1 cellular context compared by ENCODE assay signal in genomic region chr3:113254171-113254947, GRCh38.
TF ChIP-seq lines count a peak whose summit lies in the region.

No MANE protein-coding gene starts in this region.

TF ChIP-seq in HepG2, 621 proteins besides CTCF, POLR2A, EP300 and RAD21:
- TF ChIP-seq ZNF749 (CRISPR knock-in tag; IDR thresholded peaks at IDR 0.05; ENCODE audit: borderline replicate concordance), result no peak
- no peak for TF ChIP-seq ZSCAN25 (CRISPR knock-in tag; IDR thresholded peaks at IDR 0.05)
- TF ChIP-seq PRDM10 (CRISPR knock-in tag; IDR thresholded peaks at IDR 0.05; ENCODE audit: low read depth), result no peak
- no peak for TF ChIP-seq MAZ (IDR thresholded peaks at IDR 0.05; ENCODE audit: borderline replicate concordance, low read depth, low read length)
- no peak for TF ChIP-seq MAZ (CRISPR knock-in tag; IDR thresholded peaks at IDR 0.05; ENCODE audit: low read depth)
- TF ChIP-seq ISL2 (CRISPR knock-in tag; IDR thresholded peaks at IDR 0.05), result no peak
- TF ChIP-seq ZNF740 (CRISPR knock-in tag; IDR thresholded peaks at IDR 0.05), result no peak
- TF ChIP-seq XBP1 (CRISPR knock-in tag; IDR thresholded peaks at IDR 0.05), result no peak
- TF ChIP-seq HES4 (CRISPR knock-in tag; IDR thresholded peaks at IDR 0.05; ENCODE audit: borderline replicate concordance), result no peak
- no peak for TF ChIP-seq ZNF550 (CRISPR knock-in tag; IDR thresholded peaks at IDR 0.05; ENCODE audit: borderline replicate concordance)
